ENCODE assay signal across 8 cellular contexts in genomic region chr6:34393191-34393967, GRCh38. TPM values are rescaled to one million over a fixed set of nuclear protein-coding genes. Genes with fewer than 3 reads are reported as not detected.
DNase-seq lines count a peak whose midpoint lies in the region; ATAC-seq, FAIRE-seq and TF ChIP-seq lines count a peak whose summit lies in the region.

No MANE protein-coding gene starts in this region.

- dilution Hi-C loops in keratinocyte (cut with MboI; ENCODE audit: extremely low pct_ligation_motif_present, low sequenced_read_pairs) = no loop called here

- no peak for TF ChIP-seq EP300 in suprapubic skin (IDR thresholded peaks at IDR 0.05)

- no peak overlapping the region; the same call in 1 of the 2 replicates for H3K4me3 Mint-ChIP-seq in HFFc6
- peak overlapping the region; percentile 86 for H3K4me3 Mint-ChIP-seq in activated T-helper 2 cell treated with anti-CD3 and anti-CD28 coated beads, Interferon-gamma antibody, Interleukin-2, Interleukin-4, amounts not matched to agents 10 μg/mL and 5 μg/mL and 100 μg/mL, durations not matched to agents 14 hours and 24 hours and 36 hours (ENCODE audit: low read depth)
- no peak overlapping the region for H3K4me3 Mint-ChIP-seq in stimulated activated effector memory CD8-positive, alpha-beta T cell treated with anti-CD3 and anti-CD28 coated beads, Interleukin-12 subunit alpha, Interleukin-12 subunit beta, amount 100 ng/mL, for 72 hours

- H3K27ac Mint-ChIP-seq in HFFc6 = peak overlapping the region; percentile 72; the same call in 1 of the 2 replicates
- H3K27ac Mint-ChIP-seq in activated T-helper 2 cell treated with anti-CD3 and anti-CD28 coated beads, Interferon-gamma antibody, Interleukin-2, Interleukin-4, amounts not matched to agents 10 μg/mL and 5 μg/mL and 100 μg/mL, durations not matched to agents 14 hours and 24 hours and 36 hours = peak overlapping the region; percentile 68
- H3K27ac Mint-ChIP-seq in stimulated activated effector memory CD8-positive, alpha-beta T cell treated with anti-CD3 and anti-CD28 coated beads, Interleukin-12 subunit alpha, Interleukin-12 subunit beta, amount 100 ng/mL, for 72 hours = no peak overlapping the region

- peak overlapping the region; percentile 39 for H3K9ac ChIP-seq in keratinocyte (ENCODE audit: control insufficient read depth, extremely low read depth, insufficient read depth, low read length)

- peaks cover 11% of the 10 kb centered on the region for H3K4me1 ChIP-seq in keratinocyte (ENCODE audit: control insufficient read depth, extremely low read depth, insufficient read depth, low read length)
- H3K4me1 ChIP-seq in suprapubic skin = peaks cover 26% of the 10 kb centered on the region

- H2AFZ ChIP-seq in keratinocyte (ENCODE audit: control insufficient read depth, low read length) = peak overlapping the region; percentile 95

- FAIRE-seq in keratinocyte (lab: Jason Lieb, UNC) = no peak

- H3K27me3 ChIP-seq in keratinocyte (ENCODE audit: control insufficient read depth, extremely low read depth, insufficient read depth, low read length) (no peaks in the 10 kb centered on the region), suprapubic skin (no peaks in the 10 kb centered on the region)

- no peaks in the 10 kb centered on the region for H3K9me3 ChIP-seq in keratinocyte (ENCODE audit: control insufficient read depth, low read depth, low read length)
- H3K9me3 ChIP-seq in suprapubic skin = no peaks in the 10 kb centered on the region

- in situ Hi-C loops in GM13976 (cut with MboI; ENCODE audit: low sequenced_read_pairs, unreplicated experiment) = no loop called here

- peaks cover 23% of the 10 kb centered on the region for H3K4me1 Mint-ChIP-seq in HFFc6 (ENCODE audit: low read depth)
- H3K4me1 Mint-ChIP-seq in activated T-helper 2 cell treated with anti-CD3 and anti-CD28 coated beads, Interferon-gamma antibody, Interleukin-2, Interleukin-4, amounts not matched to agents 10 μg/mL and 5 μg/mL and 100 μg/mL, durations not matched to agents 14 hours and 24 hours and 36 hours (ENCODE audit: low read depth) = peaks cover 6% of the 10 kb centered on the region
- peaks cover 13% of the 10 kb centered on the region for H3K4me1 Mint-ChIP-seq in stimulated activated effector memory CD8-positive, alpha-beta T cell treated with anti-CD3 and anti-CD28 coated beads, Interleukin-12 subunit alpha, Interleukin-12 subunit beta, amount 100 ng/mL, for 72 hours

- no peak for TF ChIP-seq POLR2A in suprapubic skin (IDR thresholded peaks at IDR 0.05)

- H3K4me2 ChIP-seq in keratinocyte (ENCODE audit: control insufficient read depth, extremely low read depth, insufficient read depth, low read depth, low read length) = peak overlapping the region; percentile 96

- peak; percentile 18 for DNase-seq in AG08396 (ENCODE audit: low spot score)
- no peak for DNase-seq in HFFc6
- no peak for DNase-seq in activated T-helper 2 cell treated with anti-CD3 and anti-CD28 coated beads, Interferon-gamma antibody, Interleukin-2, Interleukin-4, amounts not matched to agents 10 μg/mL and 5 μg/mL and 100 μg/mL, durations not matched to agents 14 hours and 24 hours and 36 hours (ENCODE audit: low spot score)
- DNase-seq in keratinocyte (ENCODE audit: low read depth, low spot score) = no peak
- DNase-seq in suprapubic skin (ENCODE audit: low spot score in 2 of 2) = no peak
- no peak for DNase-seq in stimulated activated effector memory CD8-positive, alpha-beta T cell treated with anti-CD3 and anti-CD28 coated beads, Interleukin-12 subunit alpha, Interleukin-12 subunit beta, amount 100 ng/mL, for 72 hours (ENCODE audit: low spot score in 2 of 2)
- no peak for DNase-seq in HT-29 (ENCODE audit: low spot score)
- DNase-seq in GM13976 (ENCODE audit: low spot score) = no peak

- H3K36me3 Mint-ChIP-seq in HFFc6 (ENCODE audit: low read depth) = peaks cover 10% of the 10 kb centered on the region; the same call in 1 of the 2 replicates
- H3K36me3 Mint-ChIP-seq in activated T-helper 2 cell treated with anti-CD3 and anti-CD28 coated beads, Interferon-gamma antibody, Interleukin-2, Interleukin-4, amounts not matched to agents 10 μg/mL and 5 μg/mL and 100 μg/mL, durations not matched to agents 14 hours and 24 hours and 36 hours (ENCODE audit: low read depth) = peaks cover 7% of the 10 kb centered on the region
- no peaks in the 10 kb centered on the region for H3K36me3 Mint-ChIP-seq in stimulated activated effector memory CD8-positive, alpha-beta T cell treated with anti-CD3 and anti-CD28 coated beads, Interleukin-12 subunit alpha, Interleukin-12 subunit beta, amount 100 ng/mL, for 72 hours

- peaks cover 11% of the 10 kb centered on the region for H3K9me3 Mint-ChIP-seq in HFFc6
- peaks cover 10% of the 10 kb centered on the region for H3K9me3 Mint-ChIP-seq in activated T-helper 2 cell treated with anti-CD3 and anti-CD28 coated beads, Interferon-gamma antibody, Interleukin-2, Interleukin-4, amounts not matched to agents 10 μg/mL and 5 μg/mL and 100 μg/mL, durations not matched to agents 14 hours and 24 hours and 36 hours
- H3K9me3 Mint-ChIP-seq in stimulated activated effector memory CD8-positive, alpha-beta T cell treated with anti-CD3 and anti-CD28 coated beads, Interleukin-12 subunit alpha, Interleukin-12 subunit beta, amount 100 ng/mL, for 72 hours = no peaks in the 10 kb centered on the region

- ATAC-seq in stimulated activated effector memory CD8-positive, alpha-beta T cell treated with anti-CD3 and anti-CD28 coated beads, Interleukin-12 subunit alpha, Interleukin-12 subunit beta, amount 100 ng/mL, for 72 hours = no peak

- TF ChIP-seq CTCF in HFFc6 (IDR thresholded peaks at IDR 0.05) (no peak), keratinocyte (optimal IDR thresholded peaks at IDR 0.05 in 1 of 3, IDR thresholded peaks at IDR 0.05 in 1 of 3, conservative IDR thresholded peaks at IDR 0.05 in 1 of 3; ENCODE audit: extremely low read depth in 1 of 3, insufficient read depth in 2 of 3, low read length in 3 of 3) (no peak), suprapubic skin (IDR thresholded peaks at IDR 0.05) (no peak), GM13976 (IDR thresholded peaks at IDR 0.05; ENCODE audit: borderline replicate concordance, control extremely low read depth, extremely low read depth, insufficient read depth, missing control alignments) (no peak)

- peak overlapping the region; percentile 67 to 94 (median 82) for H3K4me3 ChIP-seq in keratinocyte (ENCODE audit: control insufficient read depth in 2 of 3, extremely low read depth in 1 of 3, insufficient read depth in 2 of 3, low read depth in 1 of 3, low read length in 3 of 3)
- H3K4me3 ChIP-seq in suprapubic skin = peak overlapping the region; percentile 73

- intact Hi-C loops in activated T-helper 2 cell treated with anti-CD3 and anti-CD28 coated beads, Interferon-gamma antibody, Interleukin-2, Interleukin-4, amounts not matched to agents 10 μg/mL and 5 μg/mL and 100 μg/mL, durations not matched to agents 14 hours and 24 hours and 36 hours (cut with micrococcal nuclease) = loop anchor here (5.0 kb wide), 1 partner anchor 1116 kb away; the partner anchor contains the start of gene B3GALT4

- H3K9me1 ChIP-seq in keratinocyte (ENCODE audit: control insufficient read depth, extremely low read depth, insufficient read depth, low read length) = no peaks in the 10 kb centered on the region

- WGBS in suprapubic skin = 41% methylated on average over 16 of the region's 16 CpGs

- H3K79me2 ChIP-seq in keratinocyte (ENCODE audit: control insufficient read depth, insufficient read depth, low read length) = peaks cover 38% of the 10 kb centered on the region

- no peaks in the 10 kb centered on the region for H4K20me1 ChIP-seq in keratinocyte (ENCODE audit: control insufficient read depth, extremely low read depth, insufficient read depth, low read length)

- H3K27ac ChIP-seq in keratinocyte (ENCODE audit: control insufficient read depth, insufficient read depth, low read length) = no peak overlapping the region
- H3K27ac ChIP-seq in suprapubic skin = peak overlapping the region; percentile 89

- H3K36me3 ChIP-seq in keratinocyte (ENCODE audit: control insufficient read depth in 2 of 2, extremely low read depth in 1 of 2, insufficient read depth in 2 of 2, low read length in 2 of 2) (no peaks in the 10 kb centered on the region), suprapubic skin (no peaks in the 10 kb centered on the region)

- H3K27me3 Mint-ChIP-seq in HFFc6 (ENCODE audit: insufficient read depth) = no peaks in the 10 kb centered on the region; the same call in 1 of the 2 replicates
- no peaks in the 10 kb centered on the region for H3K27me3 Mint-ChIP-seq in activated T-helper 2 cell treated with anti-CD3 and anti-CD28 coated beads, Interferon-gamma antibody, Interleukin-2, Interleukin-4, amounts not matched to agents 10 μg/mL and 5 μg/mL and 100 μg/mL, durations not matched to agents 14 hours and 24 hours and 36 hours (ENCODE audit: low read depth)

RNA-seq across cellular contexts. Expression of gene NUDT3, which starts 0.9 kb away (rescaled TPM):
- 10 to 100 TPM; 11.3 to 18.9 (median 16.6) TPM for total RNA-seq in HFFc6 (2021; fragmentation: NEBNext Ultra II Directional; extraction: Animal tissue kit (Norgen Biotek cat#: 25700))
- 21.3 and 21.7 TPM in 2 replicates for total RNA-seq in activated T-helper 2 cell treated with anti-CD3 and anti-CD28 coated beads, Interferon-gamma antibody, Interleukin-2, Interleukin-4, amounts not matched to agents 10 μg/mL and 5 μg/mL and 100 μg/mL, durations not matched to agents 14 hours and 24 hours and 36 hours
- polyA plus RNA-seq in keratinocyte = 11.5 to 20.6 TPM (median 16.5 TPM) in 3 replicates
- 2.0 TPM for polyA plus RNA-seq in keratinocyte (2011; ENCODE audit: low read depth)
- 12.9 and 16.8 TPM in 2 replicates for polyA plus RNA-seq in keratinocyte (2011; cell fraction: cytosol; rRNA removed)
- 15.1 and 15.3 TPM in 2 replicates for polyA plus RNA-seq in keratinocyte (2011; cell fraction: nucleus; rRNA removed)
- 2.4 and 8.8 TPM in 2 replicates for polyA plus RNA-seq in keratinocyte (2012; ENCODE audit: low replicate concordance)
- polyA minus RNA-seq in keratinocyte = 12.7 to 30.6 TPM (median 21.0 TPM) in 3 replicates
- polyA minus RNA-seq in keratinocyte (2011; cell fraction: cytosol; rRNA and poly(A)+ RNA removed) = 24.2 TPM
- polyA minus RNA-seq in keratinocyte (2011; cell fraction: nucleus; rRNA and poly(A)+ RNA removed) = 10.1 and 21.6 TPM in 2 replicates
- 10 to 100 TPM; 23.2 to 34.6 (median 28.0) TPM for total RNA-seq in suprapubic skin
- total RNA-seq in HT-29 (2014; rRNA removed; shearing (Covaris generic)) = 20.0 and 20.7 TPM in 2 replicates

RNA-seq across cellular contexts. Expression of gene RPS10, which starts 32.5 kb away (rescaled TPM):
- 1,000 to 10,000 TPM; 1,585 to 1,769 (median 1,649) TPM for total RNA-seq in HFFc6 (2021; fragmentation: NEBNext Ultra II Directional; extraction: Animal tissue kit (Norgen Biotek cat#: 25700))
- 1,642 and 1,684 TPM in 2 replicates for total RNA-seq in activated T-helper 2 cell treated with anti-CD3 and anti-CD28 coated beads, Interferon-gamma antibody, Interleukin-2, Interleukin-4, amounts not matched to agents 10 μg/mL and 5 μg/mL and 100 μg/mL, durations not matched to agents 14 hours and 24 hours and 36 hours
- 2,818 to 3,877 TPM (median 3,767 TPM) in 3 replicates for polyA plus RNA-seq in keratinocyte
- polyA plus RNA-seq in keratinocyte (2011; ENCODE audit: low read depth) = 257 TPM
- polyA plus RNA-seq in keratinocyte (2011; cell fraction: cytosol; rRNA removed) = 4,155 and 5,101 TPM in 2 replicates
- 1,247 and 1,439 TPM in 2 replicates for polyA plus RNA-seq in keratinocyte (2011; cell fraction: nucleus; rRNA removed)
- 2,602 and 3,258 TPM in 2 replicates for polyA plus RNA-seq in keratinocyte (2012; ENCODE audit: low replicate concordance)
- 1,516 to 2,301 TPM (median 2,149 TPM) in 3 replicates for polyA minus RNA-seq in keratinocyte
- polyA minus RNA-seq in keratinocyte (2011; cell fraction: cytosol; rRNA and poly(A)+ RNA removed) = 1,259 TPM
- polyA minus RNA-seq in keratinocyte (2011; cell fraction: nucleus; rRNA and poly(A)+ RNA removed) = 176 and 189 TPM in 2 replicates
- 1,000 to 10,000 TPM; 1,674 to 3,777 (median 3,332) TPM for total RNA-seq in suprapubic skin
- 2,917 and 3,132 TPM in 2 replicates for total RNA-seq in HT-29 (2014; rRNA removed; shearing (Covaris generic))
